17 cellular contexts compared by ENCODE assay signal in the genomic region with DNA sequence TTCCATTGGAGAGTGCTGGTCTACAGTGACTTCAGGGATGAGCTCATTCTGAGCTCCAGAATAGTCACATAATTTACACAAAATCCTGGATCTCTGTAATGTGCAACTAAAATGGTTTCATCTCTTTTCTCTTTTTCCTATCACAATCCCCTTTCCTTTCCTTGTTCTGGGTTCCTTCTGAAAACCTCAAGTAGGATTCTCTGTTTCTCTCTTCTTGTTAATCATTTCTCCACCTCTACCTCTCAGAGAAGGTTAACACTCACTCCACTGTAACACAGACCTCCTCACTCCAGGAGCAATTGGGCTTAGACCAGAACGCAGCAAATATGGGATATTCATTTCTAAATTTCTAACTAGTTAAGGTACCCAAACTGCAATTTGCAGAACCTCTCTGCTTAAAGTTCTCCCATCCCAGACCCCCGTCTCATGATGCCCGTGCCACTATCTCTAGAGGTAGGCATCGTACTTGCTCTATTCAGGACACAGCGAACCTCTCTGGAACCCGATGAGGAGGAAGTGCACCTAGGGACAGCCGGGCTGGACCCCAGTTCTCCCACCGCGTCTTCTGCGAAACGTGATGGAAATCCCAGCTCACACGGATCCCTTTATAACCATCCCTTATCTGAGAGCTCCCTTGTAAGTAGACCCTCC. TPM values are rescaled to one million over a fixed set of nuclear protein-coding genes. Genes with fewer than 3 reads are reported as not detected.
A peak's percentile ranks its signal among the peaks of the same experiment; 100 is the strongest.
DNase-seq lines count a peak whose midpoint lies in the region; ATAC-seq, FAIRE-seq and TF ChIP-seq lines count a peak whose summit lies in the region.
"Had no signal": no experiment of that assay in that cellular context is flagged by ENCODE, and none has a peak within 500 bp of the region (broad histone marks: within the 10 kb centered on the region; RNA-seq: fewer than 3 reads in every experiment).

No MANE protein-coding gene starts in this region.

- H3K23ac ChIP-seq in H1 (ENCODE audit: insufficient read length), result no peak overlapping the region

- H2AFZ ChIP-seq in MM.1S (ENCODE audit: low read length) (no peak overlapping the region), H1 (ENCODE audit: low read length) (no peak overlapping the region)

- H3K79me1 ChIP-seq in H1 (ENCODE audit: low read depth, low read length), result no peaks in the 10 kb centered on the region

- no peak overlapping the region for H2BK15ac ChIP-seq in H1 (ENCODE audit: low read length)

- no peak for ATAC-seq in GM21825 (IDR thresholded peaks at IDR 0.05; ENCODE audit: unreplicated experiment)
- ATAC-seq in natural killer cell, result no peak

- peaks cover 11% of the 10 kb centered on the region for H3F3A ChIP-seq in MM.1S (ENCODE audit: insufficient read depth, low read length)

- no peak for FAIRE-seq in H1 (lab: Jason Lieb, UNC)
- FAIRE-seq: keratinocyte had no signal

- H3K36me3 Mint-ChIP-seq in neural crest cell (ENCODE audit: low read depth), result no peaks in the 10 kb centered on the region
- H3K36me3 Mint-ChIP-seq in natural killer cell, result no peaks in the 10 kb centered on the region

- POLR2A ChIA-PET in H1 (lab: Charles Lee; ENCODE audit: partially characterized antibody), result interaction anchor here (1.0 to 1.9 kb wide), 5 partner anchors 12 to 43 kb away, joined by 3 to 6 read pairs (median 4); no protein-coding TSS in a partner anchor

- peaks cover 7% of the 10 kb centered on the region; the same call in 1 of the 2 replicates for H3K27me3 ChIP-seq in MM.1S (replicated peaks; ENCODE audit: insufficient read depth, low read length)
- peaks cover 0 to 21% (median 9%) of the 10 kb centered on the region in 4 experiments; a peak in 6 of 7 replicates for H3K27me3 ChIP-seq in H1 (replicated peaks in 1 of 4; ENCODE audit: control insufficient read depth in 3 of 4, extremely low read depth in 1 of 4, insufficient read depth in 3 of 4, low read length in 3 of 4)

- peaks cover 15% of the 10 kb centered on the region for H3K23me2 ChIP-seq in H1 (ENCODE audit: low read depth, low read length)

- H3K36me3 ChIP-seq in MM.1S (replicated peaks; ENCODE audit: insufficient read depth, low read length) (no peaks in the 10 kb centered on the region), H1 (ENCODE audit: control insufficient read depth in 2 of 4, insufficient read depth in 4 of 4, low read length in 3 of 4) (peaks cover 3 to 37% (median 9%) of the 10 kb centered on the region in 4 experiments; a peak in 5 of 8 replicates)
- H3K36me3 ChIP-seq: thoracic aorta had no signal

- peak overlapping the region; percentile 3 for H3K4me3 Mint-ChIP-seq in neural crest cell
- no peak overlapping the region for H3K4me3 Mint-ChIP-seq in natural killer cell

- WGBS in H1 (ENCODE audit: extremely low coverage in 1 of 2, insufficient coverage in 1 of 2, insufficient read length in 1 of 2, insufficient replicate concordance in 2 of 2, low coverage in 1 of 2, low lambda C conversion rate in 2 of 2, missing lambda C conversion rate in 1 of 2), 2 experiments, result 13% methylated on average over 12 of the region's 12 CpGs; no CpG with 5 or more reads in 1 of the 2 experiments

- H2BK12ac ChIP-seq in H1 (ENCODE audit: low read depth, low read length), result no peak overlapping the region

- no peak for TF ChIP-seq CTCF in MM.1S (IDR thresholded peaks at IDR 0.05; ENCODE audit: low read length)
- no peak for TF ChIP-seq CTCF in H1 (IDR thresholded peaks at IDR 0.05; ENCODE audit: control extremely low read depth in 1 of 3, insufficient read depth in 1 of 3, low read depth in 1 of 3, low read length in 3 of 3)
- no peak for TF ChIP-seq CTCF in neural crest cell (conservative IDR thresholded peaks at IDR 0.05)
- no peak for TF ChIP-seq CTCF in natural killer cell (IDR thresholded peaks at IDR 0.05)

- H3K27ac ChIP-seq in MM.1S (ENCODE audit: low read length), result no peak overlapping the region
- no peak overlapping the region for H3K27ac ChIP-seq in H1 (ENCODE audit: low read depth, low read length)
- H3K27ac ChIP-seq: thoracic aorta had no signal

- H3K4ac ChIP-seq in H1 (replicated peaks; ENCODE audit: insufficient read length, low read depth, low read length), result no peak overlapping the region

- H3K4me1 ChIP-seq in MM.1S (ENCODE audit: low read length) (peaks cover 12% of the 10 kb centered on the region), H1 (replicated peaks in 1 of 4; ENCODE audit: control insufficient read depth in 3 of 4, insufficient read depth in 4 of 4, low read length in 3 of 4) (peaks cover 0 to 4% (median 2%) of the 10 kb centered on the region in 4 experiments; a peak in 4 of 7 replicates)

- H3K9me3 ChIP-seq in MM.1S (replicated peaks; ENCODE audit: insufficient read depth, low read length), result no peaks in the 10 kb centered on the region; the same call in 1 of the 2 replicates
- no peaks in the 10 kb centered on the region for H3K9me3 ChIP-seq in H1 (ENCODE audit: insufficient read depth in 2 of 2, low read depth in 1 of 2, low read length in 1 of 2)
- H3K9me3 ChIP-seq: thoracic aorta had no signal

- DNase-seq in ELF-1 (ENCODE audit: low read depth, low spot score) (peak; percentile 34), MM.1S (no peak), H1 (ENCODE audit: low read depth in 1 of 2, low spot score in 2 of 2) (no peak), neural crest cell (ENCODE audit: low read depth, low spot score) (no peak), NOMO-1 treated with dmso at 0.1 percent for 144 hours (lab: John Stamatoyannopoulos, UW; ENCODE audit: unreplicated experiment) (no peak), natural killer cell (no peak), A172 (ENCODE audit: low spot score) (no peak)
- DNase-seq: activated CD4-positive, CD25-positive, alpha-beta regulatory T cell; activated naive CD4-positive, alpha-beta T cell; DMS153 had no signal

- no peak for TF ChIP-seq EP300 in H1 (IDR thresholded peaks at IDR 0.05; ENCODE audit: borderline replicate concordance in 1 of 2, low read depth in 2 of 2, low read length in 2 of 2)

- H2BK120ac ChIP-seq in H1 (replicated peaks; ENCODE audit: low read depth, low read length), result no peak overlapping the region

- H3K4me1 Mint-ChIP-seq in neural crest cell (peaks cover 5% of the 10 kb centered on the region), natural killer cell (peaks cover 5 to 10% of the 10 kb centered on the region in 2 donors)

- peak overlapping the region; percentile 72 for H3K4me3 ChIP-seq in MM.1S (ENCODE audit: low read length)
- H3K4me3 ChIP-seq in H1 (ENCODE audit: extremely low read depth in 1 of 4, insufficient read depth in 2 of 4, low read depth in 3 of 4, low read length in 4 of 4), result peak overlapping the region; percentile 65 to 96 (median 77)

- H3K9me3 Mint-ChIP-seq in neural crest cell (no peaks in the 10 kb centered on the region), natural killer cell (no peaks in the 10 kb centered on the region)
- H3K9me3 Mint-ChIP-seq: dendritic cell treated with granulocyte-macrophage colony-stimulating factor and Interleukin-4, amounts not matched to agents 40 ng/mL and 50 ng/mL, for 4 days had no signal

- intact Hi-C loops in natural killer cell (cut with micrococcal nuclease), result no loop called here

- no peaks in the 10 kb centered on the region for H4K20me1 ChIP-seq in MM.1S (ENCODE audit: insufficient read depth, low read length)
- peaks cover 0 to 5% of the 10 kb centered on the region in 2 experiments for H4K20me1 ChIP-seq in H1 (replicated peaks in 1 of 2; ENCODE audit: control insufficient read depth in 1 of 2, insufficient read depth in 2 of 2, low read length in 2 of 2)

- H3K4me2 ChIP-seq in MM.1S (ENCODE audit: low read depth, low read length) (peak overlapping the region; percentile 92), H1 (ENCODE audit: insufficient read depth in 1 of 2, low read depth in 2 of 2, low read length in 2 of 2) (peak overlapping the region; percentile 76 to 89)

- H3K18ac ChIP-seq in H1 (ENCODE audit: extremely low read depth, low read length), result peak overlapping the region; percentile 62; the same call in 1 of the 2 replicates

- no peak overlapping the region for H3K56ac ChIP-seq in H1 (replicated peaks; ENCODE audit: insufficient read length, low read depth, low read length)

- H4K5ac ChIP-seq in H1 (ENCODE audit: insufficient read length, low read depth, low read length), result no peak overlapping the region

- H3K27me3 Mint-ChIP-seq in neural crest cell (ENCODE audit: low read depth), result peaks cover 82% of the 10 kb centered on the region
- peaks cover 39 to 45% of the 10 kb centered on the region in 2 donors for H3K27me3 Mint-ChIP-seq in natural killer cell (ENCODE audit: low read depth in 2 of 2)

- H3K14ac ChIP-seq in H1 (ENCODE audit: insufficient read length), result no peak overlapping the region

- H4K8ac ChIP-seq in H1 (ENCODE audit: extremely low read depth, insufficient read depth, low read length), result no peak overlapping the region

- no peak for TF ChIP-seq POLR2A in H1 (IDR thresholded peaks at IDR 0.05; ENCODE audit: control extremely low read depth in 1 of 2, low read depth in 2 of 2, low read length in 2 of 2)

- H3K9ac ChIP-seq in MM.1S (ENCODE audit: low read length) (no peak overlapping the region), H1 (replicated peaks in 1 of 4; ENCODE audit: extremely low read depth in 1 of 4, low read depth in 3 of 4, low read length in 3 of 4) (peak overlapping the region in 2 of 4 experiments; percentile 2 to 28; a peak in 3 of 7 replicates)

- H2BK20ac ChIP-seq in H1 (ENCODE audit: low read length), result no peak overlapping the region

- H2BK5ac ChIP-seq in H1 (ENCODE audit: low read depth, low read length), result no peak overlapping the region

- CTCF ChIA-PET in H1 (lab: Charles Lee; ENCODE audit: partially characterized antibody), result interaction anchor here (0.9 to 1.7 kb wide), 6 partner anchors 26 to 260 kb away, joined by 3 to 9 read pairs (median 4); no protein-coding TSS in a partner anchor

- H3K79me2 ChIP-seq in MM.1S (ENCODE audit: low read length), result no peaks in the 10 kb centered on the region
- H3K79me2 ChIP-seq in H1 (ENCODE audit: control insufficient read depth in 1 of 2, insufficient read depth in 2 of 2, low read length in 2 of 2), result peaks cover 0 to 36% of the 10 kb centered on the region in 2 experiments; a peak in 3 of 4 replicates

- no peaks in the 10 kb centered on the region for H3K9me2 ChIP-seq in MM.1S (replicated peaks; ENCODE audit: insufficient read depth, low read length)

- TF ChIP-seq RAD21 in H1 (IDR thresholded peaks at IDR 0.05 in 1 of 2, conservative IDR thresholded peaks at IDR 0.05 in 1 of 2; ENCODE audit: low read depth in 2 of 2, low read length in 2 of 2), result no peak

- H2AK5ac ChIP-seq in H1 (ENCODE audit: low read depth, low read length), result no peak overlapping the region

- H3K27ac Mint-ChIP-seq in neural crest cell (ENCODE audit: unreplicated experiment), result no peak overlapping the region
- H3K27ac Mint-ChIP-seq in natural killer cell, result no peak overlapping the region
- H3K27ac Mint-ChIP-seq: dendritic cell treated with granulocyte-macrophage colony-stimulating factor and Interleukin-4, amounts not matched to agents 40 ng/mL and 50 ng/mL, for 4 days had no signal

- no peak overlapping the region for H4K91ac ChIP-seq in H1 (replicated peaks; ENCODE audit: insufficient read length, low read length)

RNA-seq across cellular contexts. Expression of a gene that starts 1.4 kb away (rescaled TPM):
- total RNA-seq in H1 (2021; fragmentation: NEBNext Ultra II Directional; extraction: Animal tissue kit (Norgen Biotek cat#: 25700)), result 15.9 and 17.1 TPM in 2 replicates
- polyA plus RNA-seq in H1 (2011; rRNA removed), result 6.8 and 9.8 TPM in 2 replicates
- polyA plus RNA-seq in H1 (2011; cell fraction: cytosol; rRNA removed), result 6.3 TPM
- 5.4 TPM for polyA plus RNA-seq in H1 (2011; cell fraction: nucleus; rRNA removed)
- 9.7 to 12.7 TPM (median 12.4 TPM) in 4 replicates for polyA plus RNA-seq in H1 (2012, experiment 1 of 2)
- polyA plus RNA-seq in H1 (2012, experiment 2 of 2), result 11.5 TPM
- polyA plus RNA-seq in H1 (2013, experiment 1 of 2), result 2.0 TPM
- polyA plus RNA-seq in H1 (2013, experiment 2 of 2), result 2.2 TPM
- 8.4 and 9.1 TPM in 2 replicates for polyA minus RNA-seq in H1 (2011; rRNA and poly(A)+ RNA removed)
- 14.8 TPM for polyA minus RNA-seq in H1 (2011; cell fraction: cytosol; rRNA and poly(A)+ RNA removed)
- polyA minus RNA-seq in H1 (2011; cell fraction: nucleus; rRNA and poly(A)+ RNA removed), result 10.7 TPM
- total RNA-seq in neural crest cell (0.12 TPM in 1 of 2 replicates, not detected in the other), natural killer cell (not detected)
- not detected in 2 replicates for total RNA-seq in A172 (2014; rRNA removed; shearing (Covaris generic))
- total RNA-seq: omental fat pad; T-helper 1 cell treated with Interleukin-12 subunit alpha and Interleukin-12 subunit beta and Interleukin-4 antibody, amounts not matched to agents 30 ng/mL and 1 ng/mL, for 36 hours; thoracic aorta had no signal
- polyA plus RNA-seq: esophagus, keratinocyte had no signal

Comparison
In these comparisons a context has a peak if more than half of its experiments do, and no peak if none do; other contexts are left out.
1. RNA of a gene that starts 1.4 kb away (total RNA-seq): 15.9 to 17.1 TPM in H1; 0.12 TPM in neural crest cell, not detected in natural killer cell and not detected in A172; every median in the first group is over 10 times any median in the second.